ENCODE assay signal across 10 cellular contexts in the genomic region with DNA sequence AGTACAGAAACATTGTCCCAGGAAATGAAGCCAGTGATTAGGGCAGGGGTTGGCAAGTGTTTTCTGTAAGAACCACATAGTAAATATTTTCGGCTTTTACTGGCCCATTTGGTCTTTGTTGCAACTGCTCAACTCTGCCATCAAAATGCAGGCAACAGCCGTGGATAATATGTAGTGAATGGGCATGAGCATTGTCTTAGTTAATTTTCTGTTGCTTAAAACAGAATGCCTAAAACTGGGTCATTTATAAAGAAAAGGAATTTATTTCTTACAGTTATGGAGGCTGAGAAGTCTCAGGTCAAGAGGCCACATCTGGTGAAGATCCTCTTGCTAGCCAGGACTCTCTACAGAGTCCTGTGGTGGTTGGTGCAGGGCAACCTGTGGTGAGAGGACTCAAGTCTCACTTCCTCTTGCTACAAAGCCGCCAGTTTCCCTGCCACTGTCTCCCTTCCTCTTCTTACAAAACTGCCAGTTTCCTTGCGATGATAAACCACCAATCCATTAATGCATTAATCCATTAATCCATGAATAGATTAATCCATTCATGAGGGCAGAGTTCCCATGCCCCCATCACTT.
DNase-seq lines count a peak whose midpoint lies in the region; ATAC-seq and TF ChIP-seq lines count a peak whose summit lies in the region.
"Had no signal": no experiment of that assay in that cellular context is flagged by ENCODE, and none has a peak within 500 bp of the region (broad histone marks: within the 10 kb centered on the region; RNA-seq: fewer than 3 reads in every experiment).

No MANE protein-coding gene starts in this region.

- no TSS peak for BruUV-seq in PC-3 (replicated peaks; lab: Mats Ljungman, UMichigan)

- DNase-seq in activated CD8-positive, alpha-beta T cell treated with anti-CD3 and anti-CD28 coated beads, Interleukin-2, amount 10 ng/mL, durations not matched to agents 7 days and 5 days: no peak
- DNase-seq in activated CD8-positive, alpha-beta T cell treated with anti-CD3 and anti-CD28 coated beads for 36 hours: no peak
- DNase-seq in Peyer's patch (peak in 2 of 3 donors; percentile 45 to 66), PC-3 (no peak), cerebellar nuclear complex (lab: John Stamatoyannopoulos, UW) (no peak), endothelial cell (ENCODE audit: low spot score) (no peak)

- H3K9ac ChIP-seq in PC-3 (ENCODE audit: low read length): no peak overlapping the region

- H4K20me1 ChIP-seq in PC-3 (ENCODE audit: low read length): no peaks in the 10 kb centered on the region

- H3K4me3 ChIP-seq in Peyer's patch: no peak overlapping the region
- H3K4me3 ChIP-seq in PC-3 (ENCODE audit: low read length): no peak overlapping the region

- H3F3A ChIP-seq in PC-3 (ENCODE audit: low read length, unreplicated experiment): peaks cover 4% of the 10 kb centered on the region

- no peak for TF ChIP-seq CTCF in activated CD8-positive, alpha-beta T cell treated with anti-CD3 and anti-CD28 coated beads for 36 hours (IDR thresholded peaks at IDR 0.05)
- TF ChIP-seq CTCF in Peyer's patch (IDR thresholded peaks at IDR 0.05) (no peak), PC-3 (conservative IDR thresholded peaks at IDR 0.05; ENCODE audit: low read depth, low read length) (no peak), endothelial cell (IDR thresholded peaks at IDR 0.05; ENCODE audit: unreplicated experiment) (no peak)

- TF ChIP-seq POLR2A in Peyer's patch (IDR thresholded peaks at IDR 0.05): no peak

- H3K36me3 ChIP-seq in Peyer's patch (no peaks in the 10 kb centered on the region), PC-3 (ENCODE audit: low read depth, low read length) (no peaks in the 10 kb centered on the region)

- H3K79me2 ChIP-seq in PC-3 (ENCODE audit: low read length): no peaks in the 10 kb centered on the region

- H3K27ac Mint-ChIP-seq in activated CD8-positive, alpha-beta T cell treated with anti-CD3 and anti-CD28 coated beads, Interleukin-2, amount 10 ng/mL, durations not matched to agents 7 days and 5 days: no peak overlapping the region
- no peak overlapping the region for H3K27ac Mint-ChIP-seq in activated CD8-positive, alpha-beta T cell treated with anti-CD3 and anti-CD28 coated beads for 36 hours
- peak overlapping the region; percentile 12 for H3K27ac Mint-ChIP-seq in stimulated activated naive CD8-positive, alpha-beta T cell treated with anti-CD3 and anti-CD28 coated beads, Interleukin-15, Interleukin-2, amounts not matched to agents 100 ng/mL and 50 ng/mL, for 24 hours
- H3K27ac Mint-ChIP-seq in endothelial cell (ENCODE audit: unreplicated experiment): no peak overlapping the region

- H3K27me3 ChIP-seq in Peyer's patch (no peaks in the 10 kb centered on the region), PC-3 (ENCODE audit: low read length) (no peaks in the 10 kb centered on the region)

- H3K4me3 Mint-ChIP-seq in activated CD8-positive, alpha-beta T cell treated with anti-CD3 and anti-CD28 coated beads, Interleukin-2, amount 10 ng/mL, durations not matched to agents 7 days and 5 days: no peak overlapping the region
- H3K4me3 Mint-ChIP-seq in activated CD8-positive, alpha-beta T cell treated with anti-CD3 and anti-CD28 coated beads for 36 hours: no peak overlapping the region
- no peak overlapping the region for H3K4me3 Mint-ChIP-seq in stimulated activated naive CD8-positive, alpha-beta T cell treated with anti-CD3 and anti-CD28 coated beads, Interleukin-15, Interleukin-2, amounts not matched to agents 100 ng/mL and 50 ng/mL, for 24 hours
- no peak overlapping the region for H3K4me3 Mint-ChIP-seq in endothelial cell (ENCODE audit: unreplicated experiment)

- peaks cover 0 to under 1% (median 0%) of the 10 kb centered on the region in 4 donors for H3K4me1 ChIP-seq in Peyer's patch
- peaks cover 10% of the 10 kb centered on the region for H3K4me1 ChIP-seq in PC-3 (ENCODE audit: insufficient read depth, low read length)

- POLR2A ChIA-PET in activated CD8-positive, alpha-beta T cell treated with anti-CD3 and anti-CD28 coated beads, Interleukin-2, amount 10 ng/mL, durations not matched to agents 7 days and 5 days (lab: Charles Lee): no interaction called here
- POLR2A ChIA-PET in activated CD8-positive, alpha-beta T cell treated with anti-CD3 and anti-CD28 coated beads for 36 hours (lab: Charles Lee): no interaction called here
- POLR2A ChIA-PET in PC-3 (lab: Charles Lee; ENCODE audit: unreplicated experiment): no interaction called here

- no peaks in the 10 kb centered on the region for H3K36me3 Mint-ChIP-seq in activated CD8-positive, alpha-beta T cell treated with anti-CD3 and anti-CD28 coated beads, Interleukin-2, amount 10 ng/mL, durations not matched to agents 7 days and 5 days (ENCODE audit: low read depth)
- H3K36me3 Mint-ChIP-seq in activated CD8-positive, alpha-beta T cell treated with anti-CD3 and anti-CD28 coated beads for 36 hours (ENCODE audit: low read depth): no peaks in the 10 kb centered on the region
- H3K36me3 Mint-ChIP-seq in stimulated activated naive CD8-positive, alpha-beta T cell treated with anti-CD3 and anti-CD28 coated beads, Interleukin-15, Interleukin-2, amounts not matched to agents 100 ng/mL and 50 ng/mL, for 24 hours (ENCODE audit: low read depth): no peaks in the 10 kb centered on the region
- no peaks in the 10 kb centered on the region for H3K36me3 Mint-ChIP-seq in endothelial cell (ENCODE audit: low read depth, unreplicated experiment)

- ATAC-seq in activated CD8-positive, alpha-beta T cell treated with anti-CD3 and anti-CD28 coated beads, Interleukin-2, amount 10 ng/mL, durations not matched to agents 7 days and 5 days: peak; percentile 44
- no peak for ATAC-seq in activated CD8-positive, alpha-beta T cell treated with anti-CD3 and anti-CD28 coated beads for 36 hours
- ATAC-seq in HG02970 (IDR thresholded peaks at IDR 0.05; ENCODE audit: low FRiP score, unreplicated experiment) (peak; percentile 81), PC-3 (no peak)
- ATAC-seq: right cardiac atrium had no signal

- CTCF ChIA-PET in activated CD8-positive, alpha-beta T cell treated with anti-CD3 and anti-CD28 coated beads, Interleukin-2, amount 10 ng/mL, durations not matched to agents 7 days and 5 days (lab: Charles Lee): no interaction called here
- CTCF ChIA-PET in activated CD8-positive, alpha-beta T cell treated with anti-CD3 and anti-CD28 coated beads for 36 hours (lab: Charles Lee): no interaction called here
- CTCF ChIA-PET in PC-3 (lab: Charles Lee): no interaction called here

- intact Hi-C loops in activated CD8-positive, alpha-beta T cell treated with anti-CD3 and anti-CD28 coated beads for 36 hours (cut with micrococcal nuclease): no loop called here
- intact Hi-C loops in PC-3 (cut with micrococcal nuclease): loop anchor here (10.0 kb wide), 1 partner anchor 108 kb away; no protein-coding TSS in a partner anchor

- peaks cover 2% of the 10 kb centered on the region for H3K27me3 Mint-ChIP-seq in activated CD8-positive, alpha-beta T cell treated with anti-CD3 and anti-CD28 coated beads, Interleukin-2, amount 10 ng/mL, durations not matched to agents 7 days and 5 days (ENCODE audit: low read depth)
- H3K27me3 Mint-ChIP-seq in activated CD8-positive, alpha-beta T cell treated with anti-CD3 and anti-CD28 coated beads for 36 hours: peaks cover 2% of the 10 kb centered on the region
- H3K27me3 Mint-ChIP-seq in stimulated activated naive CD8-positive, alpha-beta T cell treated with anti-CD3 and anti-CD28 coated beads, Interleukin-15, Interleukin-2, amounts not matched to agents 100 ng/mL and 50 ng/mL, for 24 hours: peaks cover 5% of the 10 kb centered on the region
- no peaks in the 10 kb centered on the region for H3K27me3 Mint-ChIP-seq in endothelial cell (ENCODE audit: unreplicated experiment)

- H3K27ac ChIP-seq in Peyer's patch (no peak overlapping the region), PC-3 (ENCODE audit: low read length) (no peak overlapping the region)
- H3K27ac ChIP-seq: 22Rv1 had no signal

- H3K9me3 Mint-ChIP-seq in activated CD8-positive, alpha-beta T cell treated with anti-CD3 and anti-CD28 coated beads, Interleukin-2, amount 10 ng/mL, durations not matched to agents 7 days and 5 days (ENCODE audit: insufficient read depth): no peaks in the 10 kb centered on the region
- no peaks in the 10 kb centered on the region for H3K9me3 Mint-ChIP-seq in activated CD8-positive, alpha-beta T cell treated with anti-CD3 and anti-CD28 coated beads for 36 hours
- H3K9me3 Mint-ChIP-seq in stimulated activated naive CD8-positive, alpha-beta T cell treated with anti-CD3 and anti-CD28 coated beads, Interleukin-15, Interleukin-2, amounts not matched to agents 100 ng/mL and 50 ng/mL, for 24 hours: no peaks in the 10 kb centered on the region
- no peaks in the 10 kb centered on the region for H3K9me3 Mint-ChIP-seq in endothelial cell (ENCODE audit: unreplicated experiment)

- H3K9me3 ChIP-seq in Peyer's patch (no peaks in the 10 kb centered on the region), PC-3 (ENCODE audit: low read length) (no peaks in the 10 kb centered on the region)

- H3K4me1 Mint-ChIP-seq in activated CD8-positive, alpha-beta T cell treated with anti-CD3 and anti-CD28 coated beads, Interleukin-2, amount 10 ng/mL, durations not matched to agents 7 days and 5 days (ENCODE audit: low read depth): peaks cover 12% of the 10 kb centered on the region
- no peaks in the 10 kb centered on the region for H3K4me1 Mint-ChIP-seq in activated CD8-positive, alpha-beta T cell treated with anti-CD3 and anti-CD28 coated beads for 36 hours (ENCODE audit: low read depth)
- peaks cover 9% of the 10 kb centered on the region for H3K4me1 Mint-ChIP-seq in stimulated activated naive CD8-positive, alpha-beta T cell treated with anti-CD3 and anti-CD28 coated beads, Interleukin-15, Interleukin-2, amounts not matched to agents 100 ng/mL and 50 ng/mL, for 24 hours (ENCODE audit: low read depth)
- peaks cover 22% of the 10 kb centered on the region for H3K4me1 Mint-ChIP-seq in endothelial cell (ENCODE audit: unreplicated experiment)

- no peaks in the 10 kb centered on the region for H3K9me2 ChIP-seq in PC-3 (replicated peaks; ENCODE audit: low read length)

- H3K4me2 ChIP-seq in PC-3 (ENCODE audit: low read length): no peak overlapping the region

- H2AFZ ChIP-seq in PC-3 (ENCODE audit: low read length): no peak overlapping the region

Comparison
In these comparisons a context has a peak if more than half of its experiments do, and no peak if none do; other contexts are left out.
1. ATAC-seq: peak in activated CD8-positive, alpha-beta T cell treated with anti-CD3 and anti-CD28 coated beads, Interleukin-2, amount 10 ng/mL, durations not matched to agents 7 days and 5 days (single experiment) and HG02970 (single experiment); none in activated CD8-positive, alpha-beta T cell treated with anti-CD3 and anti-CD28 coated beads for 36 hours (single experiment) and PC-3 (single experiment).
2. DNase-seq: peak in Peyer's patch (2 of 3); none in activated CD8-positive, alpha-beta T cell treated with anti-CD3 and anti-CD28 coated beads, Interleukin-2, amount 10 ng/mL, durations not matched to agents 7 days and 5 days (single experiment), activated CD8-positive, alpha-beta T cell treated with anti-CD3 and anti-CD28 coated beads for 36 hours (single experiment), PC-3 (single experiment), cerebellar nuclear complex (0 of 2) and endothelial cell (single experiment).